1 cellular context compared by ENCODE assay signal in genomic region chr9:133058550-133059320, GRCh38.
TF ChIP-seq lines count a peak whose summit lies in the region.

No MANE protein-coding gene starts in this region.

TF ChIP-seq in K562, 482 proteins besides CTCF, POLR2A, EP300 and RAD21 (continued from another document and continues in another):
- no peak for TF ChIP-seq ARID4B (CRISPR knock-in tag; IDR thresholded peaks at IDR 0.05)
- TF ChIP-seq ETS1 (conservative IDR thresholded peaks at IDR 0.05; ENCODE audit: control insufficient read depth, low read depth, low read length), result no peak
- peak; percentile 48; the same call in 1 of the 2 replicates for TF ChIP-seq SOX6 (IDR thresholded peaks at IDR 0.05)
- TF ChIP-seq ZNF311 (CRISPR knock-in tag; IDR thresholded peaks at IDR 0.05), result no peak
- peak in 1 of 2 experiments; percentile 21; a peak in 1 of 4 replicates for TF ChIP-seq KDM1A (IDR thresholded peaks at IDR 0.05)
- TF ChIP-seq ZNF197 (CRISPR knock-in tag; IDR thresholded peaks at IDR 0.05; ENCODE audit: low read depth), result no peak
- TF ChIP-seq ZNF23 (CRISPR knock-in tag; IDR thresholded peaks at IDR 0.05), result no peak
- TF ChIP-seq MYBL2 (IDR thresholded peaks at IDR 0.05; ENCODE audit: low read depth), result no peak
- TF ChIP-seq MYBL2 (CRISPR knock-in tag; IDR thresholded peaks at IDR 0.05; ENCODE audit: borderline replicate concordance), result no peak
- TF ChIP-seq MYC (IDR thresholded peaks at IDR 0.05; ENCODE audit: low read depth, low read length), result no peak
- TF ChIP-seq MYC (CRISPR knock-in tag; IDR thresholded peaks at IDR 0.05; ENCODE audit: borderline replicate concordance, low read depth), result no peak
- no peak for TF ChIP-seq NFRKB (IDR thresholded peaks at IDR 0.05; ENCODE audit: low read depth)
- TF ChIP-seq AFF4 (CRISPR knock-in tag; IDR thresholded peaks at IDR 0.05), result no peak
- TF ChIP-seq SAFB2 (IDR thresholded peaks at IDR 0.05; ENCODE audit: borderline replicate concordance, low read depth, low read length, severe bottlenecking), result no peak
- TF ChIP-seq FOXP1 (CRISPR knock-in tag; IDR thresholded peaks at IDR 0.05), result no peak
- no peak for TF ChIP-seq ZSCAN29 (IDR thresholded peaks at IDR 0.05)
- no peak for TF ChIP-seq SREBF1 (IDR thresholded peaks at IDR 0.05; ENCODE audit: borderline replicate concordance, low read depth, low read length)
- no peak for TF ChIP-seq USF1 (CRISPR knock-in tag; IDR thresholded peaks at IDR 0.05)
- peak in 1 of 2 experiments; percentile 51; a peak in 1 of 4 replicates for TF ChIP-seq MAZ (CRISPR knock-in tag; conservative IDR thresholded peaks at IDR 0.05 in 1 of 2, IDR thresholded peaks at IDR 0.05 in 1 of 2)
- no peak for TF ChIP-seq ZNF174 (CRISPR knock-in tag; IDR thresholded peaks at IDR 0.05)
- TF ChIP-seq TFE3 (CRISPR knock-in tag; IDR thresholded peaks at IDR 0.05), result no peak
- no peak for TF ChIP-seq ZFP30 (CRISPR knock-in tag; IDR thresholded peaks at IDR 0.05; ENCODE audit: borderline replicate concordance)
- TF ChIP-seq ARNT (IDR thresholded peaks at IDR 0.05), result no peak
- TF ChIP-seq MAFK (IDR thresholded peaks at IDR 0.05; ENCODE audit: low read length), result no peak
- TF ChIP-seq GTF2F1 (IDR thresholded peaks at IDR 0.05; ENCODE audit: low read depth, low read length), result no peak
- TF ChIP-seq FOXK2 (conservative IDR thresholded peaks at IDR 0.05 in 1 of 2, IDR thresholded peaks at IDR 0.05 in 1 of 2; ENCODE audit: low read depth in 2 of 2), result no peak
- no peak for TF ChIP-seq ZNF583 (CRISPR knock-in tag; IDR thresholded peaks at IDR 0.05)
- no peak for TF ChIP-seq ARID3B (CRISPR knock-in tag; IDR thresholded peaks at IDR 0.05; ENCODE audit: borderline replicate concordance)
- TF ChIP-seq CBFA2T2 (conservative IDR thresholded peaks at IDR 0.05), result no peak
- TF ChIP-seq THAP12 (CRISPR knock-in tag; IDR thresholded peaks at IDR 0.05), result no peak
- TF ChIP-seq HNRNPUL1 (IDR thresholded peaks at IDR 0.05; ENCODE audit: low read length), result no peak
- TF ChIP-seq PRDM10 (IDR thresholded peaks at IDR 0.05; ENCODE audit: partially characterized antibody), result no peak
- TF ChIP-seq ZBTB11 (CRISPR knock-in tag; IDR thresholded peaks at IDR 0.05), result no peak
- TF ChIP-seq FOXA3 (CRISPR knock-in tag; conservative IDR thresholded peaks at IDR 0.05 in 1 of 2, IDR thresholded peaks at IDR 0.05 in 1 of 2), result no peak
